Comparison of ENCODE assay signal across 26 cellular contexts in genomic region chr10:1377231-1377630, GRCh38.
"Had no signal": no experiment of that assay in that cellular context is flagged by ENCODE, and none has a peak within 500 bp of the region (broad histone marks: within the 10 kb centered on the region; RNA-seq: fewer than 3 reads in every experiment).

No MANE protein-coding gene starts in this region.

- H3K4me1 Mint-ChIP-seq: activated naive CD4-positive, alpha-beta T cell treated with anti-CD3 and anti-CD28 coated beads, Interleukin-2, amount 50 U/mL, for 24 hours; activated T-helper 17 cell treated with anti-CD3 and anti-CD28 coated beads, Interleukin-2, amount 50 U/mL, for 72 hours; natural killer cell; T-cell had no signal

- H3K4me3 ChIP-seq: esophagus squamous epithelium, left ventricle myocardium inferior, lung, pancreas, prostate gland, sigmoid colon, upper lobe of left lung had no signal

- H3K9me3 Mint-ChIP-seq: activated naive CD4-positive, alpha-beta T cell treated with anti-CD3 and anti-CD28 coated beads, Interleukin-2, amount 50 U/mL, for 24 hours; activated T-cell treated with anti-CD3 and anti-CD28 coated beads, Interleukin-2, amount 50 U/mL, for 4 hours; activated T-helper 17 cell treated with anti-CD3 and anti-CD28 coated beads, Interleukin-2, amount 50 U/mL, for 72 hours; endodermal cell; natural killer cell; stimulated activated effector memory CD8-positive, alpha-beta T cell treated with anti-CD3 and anti-CD28 coated beads, Interleukin-12 subunit alpha, Interleukin-12 subunit beta, amount 100 ng/mL, for 72 hours; stimulated activated naive CD8-positive, alpha-beta T cell treated with anti-CD3 and anti-CD28 coated beads, Interleukin-15, Interleukin-2, amounts not matched to agents 100 ng/mL and 50 ng/mL, for 24 hours; T-cell had no signal

- FAIRE-seq: islet of Langerhans, pancreas, small intestine had no signal

- H3K4me1 ChIP-seq: esophagus squamous epithelium, left ventricle myocardium inferior, pancreas, sigmoid colon, upper lobe of left lung had no signal

- H3K9me3 ChIP-seq: esophagus squamous epithelium, left ventricle myocardium inferior, neutrophil, pancreas, prostate gland, sigmoid colon, upper lobe of left lung had no signal

- H3K27me3 ChIP-seq: pancreas, upper lobe of left lung had no signal

- ATAC-seq: activated T-cell treated with anti-CD3 and anti-CD28 coated beads, Interleukin-2, amount 50 U/mL, for 4 hours; activated T-helper 17 cell treated with anti-CD3 and anti-CD28 coated beads, Interleukin-2, amount 50 U/mL, for 72 hours; natural killer cell; pancreas; stimulated activated effector memory CD8-positive, alpha-beta T cell treated with anti-CD3 and anti-CD28 coated beads, Interleukin-12 subunit alpha, Interleukin-12 subunit beta, amount 100 ng/mL, for 72 hours; T-cell had no signal

- H3K4me3 Mint-ChIP-seq: activated naive CD4-positive, alpha-beta T cell treated with anti-CD3 and anti-CD28 coated beads, Interleukin-2, amount 50 U/mL, for 24 hours; activated T-cell treated with anti-CD3 and anti-CD28 coated beads, Interleukin-2, amount 50 U/mL, for 4 hours; activated T-helper 17 cell treated with anti-CD3 and anti-CD28 coated beads, Interleukin-2, amount 50 U/mL, for 72 hours; dendritic cell treated with granulocyte-macrophage colony-stimulating factor and Interleukin-4, amounts not matched to agents 40 ng/mL and 50 ng/mL, for 4 days; endodermal cell; natural killer cell; stimulated activated effector memory CD8-positive, alpha-beta T cell treated with anti-CD3 and anti-CD28 coated beads, Interleukin-12 subunit alpha, Interleukin-12 subunit beta, amount 100 ng/mL, for 72 hours; stimulated activated naive CD8-positive, alpha-beta T cell treated with anti-CD3 and anti-CD28 coated beads, Interleukin-15, Interleukin-2, amounts not matched to agents 100 ng/mL and 50 ng/mL, for 24 hours; T-cell had no signal

- H3K36me3 Mint-ChIP-seq: activated naive CD4-positive, alpha-beta T cell treated with anti-CD3 and anti-CD28 coated beads, Interleukin-2, amount 50 U/mL, for 24 hours; natural killer cell; stimulated activated effector memory CD8-positive, alpha-beta T cell treated with anti-CD3 and anti-CD28 coated beads, Interleukin-12 subunit alpha, Interleukin-12 subunit beta, amount 100 ng/mL, for 72 hours; T-cell had no signal

- DNase-seq: activated CD4-positive, alpha-beta T cell treated with anti-CD3 and anti-CD28 coated beads for 4 hours; activated CD4-positive, alpha-beta T cell treated with anti-CD3 and anti-CD28 coated beads, Interleukin-2, amount 50 U/mL, for 4 hours; activated T-cell treated with anti-CD3 and anti-CD28 coated beads, Interleukin-2, amount 50 U/mL, for 4 hours; esophagus squamous epithelium; foreskin melanocyte; left ventricle myocardium inferior; mesendoderm; natural killer cell; retina; sigmoid colon; small intestine; stimulated activated CD4-positive, alpha-beta T cell treated with anti-CD3 and anti-CD28 coated beads, Interleukin-4, amount 100 ng/mL, for 24 hours; substantia nigra; T-cell had no signal

- H3K36me3 ChIP-seq: esophagus squamous epithelium, left ventricle myocardium inferior, neutrophil, pancreas, prostate gland, sigmoid colon, upper lobe of left lung had no signal

- H3K27ac ChIP-seq: esophagus squamous epithelium, left ventricle myocardium inferior, neutrophil, pancreas, prostate gland, sigmoid colon, upper lobe of left lung had no signal

- H3K27ac Mint-ChIP-seq: activated naive CD4-positive, alpha-beta T cell treated with anti-CD3 and anti-CD28 coated beads, Interleukin-2, amount 50 U/mL, for 24 hours; activated T-helper 17 cell treated with anti-CD3 and anti-CD28 coated beads, Interleukin-2, amount 50 U/mL, for 72 hours; dendritic cell treated with granulocyte-macrophage colony-stimulating factor and Interleukin-4, amounts not matched to agents 40 ng/mL and 50 ng/mL, for 4 days; endodermal cell; natural killer cell; stimulated activated effector memory CD8-positive, alpha-beta T cell treated with anti-CD3 and anti-CD28 coated beads, Interleukin-12 subunit alpha, Interleukin-12 subunit beta, amount 100 ng/mL, for 72 hours; stimulated activated naive CD8-positive, alpha-beta T cell treated with anti-CD3 and anti-CD28 coated beads, Interleukin-15, Interleukin-2, amounts not matched to agents 100 ng/mL and 50 ng/mL, for 24 hours; T-cell had no signal
